In genomic region chr16:66930189-66930588, GRCh38 we compare ENCODE assay signal across 1 cellular context.
TF ChIP-seq lines count a peak whose summit lies in the region.

No MANE protein-coding gene starts in this region.

TF ChIP-seq in WTC11, 78 proteins besides CTCF, POLR2A, EP300 and RAD21 (continued from another document):
- TF ChIP-seq ARID4B (CRISPR knock-in tag; IDR thresholded peaks at IDR 0.05; ENCODE audit: borderline replicate concordance): no peak
- TF ChIP-seq NFE2L1 (CRISPR knock-in tag; IDR thresholded peaks at IDR 0.05): no peak
- no peak for TF ChIP-seq SOX15 (CRISPR knock-in tag; IDR thresholded peaks at IDR 0.05)
- TF ChIP-seq, protein P1, sequence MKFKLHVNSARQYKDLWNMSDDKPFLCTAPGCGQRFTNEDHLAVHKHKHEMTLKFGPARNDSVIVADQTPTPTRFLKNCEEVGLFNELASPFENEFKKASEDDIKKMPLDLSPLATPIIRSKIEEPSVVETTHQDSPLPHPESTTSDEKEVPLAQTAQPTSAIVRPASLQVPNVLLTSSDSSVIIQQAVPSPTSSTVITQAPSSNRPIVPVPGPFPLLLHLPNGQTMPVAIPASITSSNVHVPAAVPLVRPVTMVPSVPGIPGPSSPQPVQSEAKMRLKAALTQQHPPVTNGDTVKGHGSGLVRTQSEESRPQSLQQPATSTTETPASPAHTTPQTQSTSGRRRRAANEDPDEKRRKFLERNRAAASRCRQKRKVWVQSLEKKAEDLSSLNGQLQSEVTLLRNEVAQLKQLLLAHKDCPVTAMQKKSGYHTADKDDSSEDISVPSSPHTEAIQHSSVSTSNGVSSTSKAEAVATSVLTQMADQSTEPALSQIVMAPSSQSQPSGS (CRISPR knock-in tag; IDR thresholded peaks at IDR 0.05; ENCODE audit: borderline replicate concordance, low read depth): no peak
